ENCODE assay signal across 1 cellular context in genomic region chr12:16586350-16587109, GRCh38.
TF ChIP-seq lines count a peak whose summit lies in the region.

No MANE protein-coding gene starts in this region.

TF ChIP-seq in IMR-90, 13 proteins besides CTCF, POLR2A, EP300 and RAD21:
- no peak for TF ChIP-seq USF2 (IDR thresholded peaks at IDR 0.05; ENCODE audit: low read depth, low read length)
- no peak for TF ChIP-seq RCOR1 (IDR thresholded peaks at IDR 0.05; ENCODE audit: insufficient replicate concordance, low read length)
- TF ChIP-seq CEBPB (IDR thresholded peaks at IDR 0.05; ENCODE audit: low read depth, low read length): no peak
- TF ChIP-seq MXI1 (IDR thresholded peaks at IDR 0.05; ENCODE audit: borderline replicate concordance, low read depth, low read length): no peak
- TF ChIP-seq FOS (IDR thresholded peaks at IDR 0.05; ENCODE audit: low read depth, low read length): no peak
- no peak for TF ChIP-seq NFE2L2 (IDR thresholded peaks at IDR 0.05; ENCODE audit: low read depth, low read length)
- TF ChIP-seq MAFK (IDR thresholded peaks at IDR 0.05; ENCODE audit: low read depth, low read length): no peak
- TF ChIP-seq CHD1 (IDR thresholded peaks at IDR 0.05; ENCODE audit: low read depth, low read length): no peak
- no peak for TF ChIP-seq ELK1 (IDR thresholded peaks at IDR 0.05; ENCODE audit: borderline replicate concordance, low read depth, low read length)
- TF ChIP-seq SMC3 (IDR thresholded peaks at IDR 0.05; ENCODE audit: low read depth, low read length): no peak
- TF ChIP-seq BHLHE40 (IDR thresholded peaks at IDR 0.05; ENCODE audit: low read depth, low read length): no peak
- TF ChIP-seq RFX5 (IDR thresholded peaks at IDR 0.05; ENCODE audit: low read depth, low read length): no peak
- TF ChIP-seq MAZ (IDR thresholded peaks at IDR 0.05; ENCODE audit: borderline replicate concordance, low read depth, low read length): no peak
